1 cellular context compared by ENCODE assay signal in the genomic region with DNA sequence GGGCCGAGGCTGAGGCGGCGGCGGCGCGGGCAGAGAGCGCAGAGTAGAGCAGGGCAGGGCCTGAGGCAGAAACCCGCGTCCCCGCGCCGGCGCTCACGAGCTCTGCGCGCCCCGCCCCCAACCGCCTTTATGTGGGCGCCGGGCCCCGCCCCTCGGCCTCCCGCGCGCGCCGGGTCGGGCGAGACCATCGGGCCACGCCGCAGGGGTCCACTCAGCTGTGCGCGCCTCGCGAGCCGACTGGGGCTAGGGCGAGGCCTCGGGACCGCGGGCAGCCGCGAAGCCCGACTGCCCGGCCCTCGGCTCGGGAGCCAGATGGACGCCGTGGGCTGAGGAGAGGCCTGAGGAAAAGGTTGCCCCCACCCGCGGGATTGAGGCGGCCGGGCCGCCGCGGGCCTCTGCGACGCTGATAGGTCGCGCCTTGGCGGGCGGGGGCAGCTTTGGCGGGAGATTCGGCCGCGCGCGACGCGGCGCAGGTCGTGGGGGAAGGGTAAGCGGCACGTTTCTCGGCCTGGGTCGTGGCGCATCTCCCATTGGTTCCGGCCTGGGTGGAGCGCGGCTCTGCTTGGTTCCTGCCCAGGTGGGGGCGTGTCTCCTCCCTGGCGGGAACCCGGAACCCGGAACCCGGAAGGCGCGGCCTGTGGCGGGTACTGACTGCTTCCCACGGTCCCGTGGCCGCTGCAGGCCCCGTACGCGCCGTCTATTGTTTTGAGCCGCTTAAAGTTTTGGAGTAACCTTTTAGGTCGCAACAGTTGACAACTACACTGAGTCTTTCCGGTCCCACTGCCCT.
TF ChIP-seq lines count a peak whose summit lies in the region.

A gene (minus strand): TSS at position 104 of the 787 bp plus-strand sequence. CDS start 131 bp downstream, outside the sequence.

TF ChIP-seq in A549, 52 proteins besides CTCF, POLR2A, EP300 and RAD21 (continued from another document):
- TF ChIP-seq, protein P1, sequence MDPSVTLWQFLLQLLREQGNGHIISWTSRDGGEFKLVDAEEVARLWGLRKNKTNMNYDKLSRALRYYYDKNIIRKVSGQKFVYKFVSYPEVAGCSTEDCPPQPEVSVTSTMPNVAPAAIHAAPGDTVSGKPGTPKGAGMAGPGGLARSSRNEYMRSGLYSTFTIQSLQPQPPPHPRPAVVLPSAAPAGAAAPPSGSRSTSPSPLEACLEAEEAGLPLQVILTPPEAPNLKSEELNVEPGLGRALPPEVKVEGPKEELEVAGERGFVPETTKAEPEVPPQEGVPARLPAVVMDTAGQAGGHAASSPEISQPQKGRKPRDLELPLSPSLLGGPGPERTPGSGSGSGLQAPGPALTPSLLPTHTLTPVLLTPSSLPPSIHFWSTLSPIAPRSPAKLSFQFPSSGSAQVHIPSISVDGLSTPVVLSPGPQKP (IDR thresholded peaks at IDR 0.05; ENCODE audit: low read depth, low read length): no peak
- TF ChIP-seq HDAC2 (IDR thresholded peaks at IDR 0.05): no peak
- TF ChIP-seq, protein P2, sequence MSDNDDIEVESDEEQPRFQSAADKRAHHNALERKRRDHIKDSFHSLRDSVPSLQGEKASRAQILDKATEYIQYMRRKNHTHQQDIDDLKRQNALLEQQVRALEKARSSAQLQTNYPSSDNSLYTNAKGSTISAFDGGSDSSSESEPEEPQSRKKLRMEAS (IDR thresholded peaks at IDR 0.05): peak; percentile 97
- TF ChIP-seq HOXA7 (CRISPR knock-in tag; IDR thresholded peaks at IDR 0.05): no peak
- no peak for TF ChIP-seq KDM5A (IDR thresholded peaks at IDR 0.05)
- no peak for TF ChIP-seq TP53 (CRISPR knock-in tag; IDR thresholded peaks at IDR 0.05)
- TF ChIP-seq HEYL (CRISPR knock-in tag; IDR thresholded peaks at IDR 0.05): no peak
- no peak for TF ChIP-seq ZFP36 (IDR thresholded peaks at IDR 0.05; ENCODE audit: borderline replicate concordance, partially characterized antibody)
- TF ChIP-seq CBX8 (IDR thresholded peaks at IDR 0.05): no peak
- TF ChIP-seq, protein P3, sequence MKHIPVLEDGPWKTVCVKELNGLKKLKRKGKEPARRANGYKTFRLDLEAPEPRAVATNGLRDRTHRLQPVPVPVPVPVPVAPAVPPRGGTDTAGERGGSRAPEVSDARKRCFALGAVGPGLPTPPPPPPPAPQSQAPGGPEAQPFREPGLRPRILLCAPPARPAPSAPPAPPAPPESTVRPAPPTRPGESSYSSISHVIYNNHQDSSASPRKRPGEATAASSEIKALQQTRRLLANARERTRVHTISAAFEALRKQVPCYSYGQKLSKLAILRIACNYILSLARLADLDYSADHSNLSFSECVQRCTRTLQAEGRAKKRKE (CRISPR knock-in tag; IDR thresholded peaks at IDR 0.05; ENCODE audit: low read depth): no peak
- TF ChIP-seq EHMT2 (IDR thresholded peaks at IDR 0.05; ENCODE audit: low read depth): no peak
- no peak for TF ChIP-seq ESRRA (IDR thresholded peaks at IDR 0.05; ENCODE audit: borderline replicate concordance, low read length)
- TF ChIP-seq SMC3 (IDR thresholded peaks at IDR 0.05): no peak
- TF ChIP-seq ZSCAN20 (CRISPR knock-in tag; IDR thresholded peaks at IDR 0.05): no peak
- peak; percentile 42 for TF ChIP-seq CHD2 (IDR thresholded peaks at IDR 0.05; ENCODE audit: low read length, partially characterized antibody)
- no peak for TF ChIP-seq HOXB13 (CRISPR knock-in tag; IDR thresholded peaks at IDR 0.05; ENCODE audit: low read depth)
- 0 out of 2 replicates have a peak, but pooled peaks have one; percentile 78 for TF ChIP-seq MAZ (IDR thresholded peaks at IDR 0.05; ENCODE audit: borderline replicate concordance, low read depth, low read length)
- TF ChIP-seq, protein P4, sequence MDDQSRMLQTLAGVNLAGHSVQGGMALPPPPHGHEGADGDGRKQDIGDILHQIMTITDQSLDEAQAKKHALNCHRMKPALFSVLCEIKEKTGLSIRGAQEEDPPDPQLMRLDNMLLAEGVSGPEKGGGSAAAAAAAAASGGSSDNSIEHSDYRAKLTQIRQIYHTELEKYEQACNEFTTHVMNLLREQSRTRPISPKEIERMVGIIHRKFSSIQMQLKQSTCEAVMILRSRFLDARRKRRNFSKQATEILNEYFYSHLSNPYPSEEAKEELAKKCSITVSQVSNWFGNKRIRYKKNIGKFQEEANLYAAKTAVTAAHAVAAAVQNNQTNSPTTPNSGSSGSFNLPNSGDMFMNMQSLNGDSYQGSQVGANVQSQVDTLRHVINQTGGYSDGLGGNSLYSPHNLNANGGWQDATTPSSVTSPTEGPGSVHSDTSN (IDR thresholded peaks at IDR 0.05): no peak
- TF ChIP-seq ZC3H11A (IDR thresholded peaks at IDR 0.05): no peak
- TF ChIP-seq, protein P5, sequence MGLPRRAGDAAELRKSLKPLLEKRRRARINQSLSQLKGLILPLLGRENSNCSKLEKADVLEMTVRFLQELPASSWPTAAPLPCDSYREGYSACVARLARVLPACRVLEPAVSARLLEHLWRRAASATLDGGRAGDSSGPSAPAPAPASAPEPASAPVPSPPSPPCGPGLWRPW (IDR thresholded peaks at IDR 0.05): no peak
- no peak for TF ChIP-seq NFE2L2 (conservative IDR thresholded peaks at IDR 0.05; ENCODE audit: low read length)
- TF ChIP-seq CBX2 (IDR thresholded peaks at IDR 0.05; ENCODE audit: borderline replicate concordance, low read depth): no peak
- TF ChIP-seq, protein P6, sequence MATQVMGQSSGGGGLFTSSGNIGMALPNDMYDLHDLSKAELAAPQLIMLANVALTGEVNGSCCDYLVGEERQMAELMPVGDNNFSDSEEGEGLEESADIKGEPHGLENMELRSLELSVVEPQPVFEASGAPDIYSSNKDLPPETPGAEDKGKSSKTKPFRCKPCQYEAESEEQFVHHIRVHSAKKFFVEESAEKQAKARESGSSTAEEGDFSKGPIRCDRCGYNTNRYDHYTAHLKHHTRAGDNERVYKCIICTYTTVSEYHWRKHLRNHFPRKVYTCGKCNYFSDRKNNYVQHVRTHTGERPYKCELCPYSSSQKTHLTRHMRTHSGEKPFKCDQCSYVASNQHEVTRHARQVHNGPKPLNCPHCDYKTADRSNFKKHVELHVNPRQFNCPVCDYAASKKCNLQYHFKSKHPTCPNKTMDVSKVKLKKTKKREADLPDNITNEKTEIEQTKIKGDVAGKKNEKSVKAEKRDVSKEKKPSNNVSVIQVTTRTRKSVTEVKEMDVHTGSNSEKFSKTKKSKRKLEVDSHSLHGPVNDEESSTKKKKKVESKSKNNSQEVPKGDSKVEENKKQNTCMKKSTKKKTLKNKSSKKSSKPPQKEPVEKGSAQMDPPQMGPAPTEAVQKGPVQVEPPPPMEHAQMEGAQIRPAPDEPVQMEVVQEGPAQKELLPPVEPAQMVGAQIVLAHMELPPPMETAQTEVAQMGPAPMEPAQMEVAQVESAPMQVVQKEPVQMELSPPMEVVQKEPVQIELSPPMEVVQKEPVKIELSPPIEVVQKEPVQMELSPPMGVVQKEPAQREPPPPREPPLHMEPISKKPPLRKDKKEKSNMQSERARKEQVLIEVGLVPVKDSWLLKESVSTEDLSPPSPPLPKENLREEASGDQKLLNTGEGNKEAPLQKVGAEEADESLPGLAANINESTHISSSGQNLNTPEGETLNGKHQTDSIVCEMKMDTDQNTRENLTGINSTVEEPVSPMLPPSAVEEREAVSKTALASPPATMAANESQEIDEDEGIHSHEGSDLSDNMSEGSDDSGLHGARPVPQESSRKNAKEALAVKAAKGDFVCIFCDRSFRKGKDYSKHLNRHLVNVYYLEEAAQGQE (IDR thresholded peaks at IDR 0.05): no peak
- TF ChIP-seq, protein P7, sequence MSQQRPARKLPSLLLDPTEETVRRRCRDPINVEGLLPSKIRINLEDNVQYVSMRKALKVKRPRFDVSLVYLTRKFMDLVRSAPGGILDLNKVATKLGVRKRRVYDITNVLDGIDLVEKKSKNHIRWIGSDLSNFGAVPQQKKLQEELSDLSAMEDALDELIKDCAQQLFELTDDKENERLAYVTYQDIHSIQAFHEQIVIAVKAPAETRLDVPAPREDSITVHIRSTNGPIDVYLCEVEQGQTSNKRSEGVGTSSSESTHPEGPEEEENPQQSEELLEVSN (IDR thresholded peaks at IDR 0.05; ENCODE audit: borderline replicate concordance, low read depth): peak; percentile 99
- no peak for TF ChIP-seq ZNF302 (CRISPR knock-in tag; IDR thresholded peaks at IDR 0.05)
- TF ChIP-seq RARB (CRISPR knock-in tag; IDR thresholded peaks at IDR 0.05): no peak
- TF ChIP-seq, protein P8, sequence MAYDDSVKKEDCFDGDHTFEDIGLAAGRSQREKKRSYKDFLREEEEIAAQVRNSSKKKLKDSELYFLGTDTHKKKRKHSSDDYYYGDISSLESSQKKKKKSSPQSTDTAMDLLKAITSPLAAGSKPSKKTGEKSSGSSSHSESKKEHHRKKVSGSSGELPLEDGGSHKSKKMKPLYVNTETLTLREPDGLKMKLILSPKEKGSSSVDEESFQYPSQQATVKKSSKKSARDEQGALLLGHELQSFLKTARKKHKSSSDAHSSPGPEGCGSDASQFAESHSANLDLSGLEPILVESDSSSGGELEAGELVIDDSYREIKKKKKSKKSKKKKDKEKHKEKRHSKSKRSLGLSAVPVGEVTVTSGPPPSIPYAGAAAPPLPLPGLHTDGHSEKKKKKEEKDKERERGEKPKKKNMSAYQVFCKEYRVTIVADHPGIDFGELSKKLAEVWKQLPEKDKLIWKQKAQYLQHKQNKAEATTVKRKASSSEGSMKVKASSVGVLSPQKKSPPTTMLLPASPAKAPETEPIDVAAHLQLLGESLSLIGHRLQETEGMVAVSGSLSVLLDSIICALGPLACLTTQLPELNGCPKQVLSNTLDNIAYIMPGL (CRISPR knock-in tag; IDR thresholded peaks at IDR 0.05; ENCODE audit: borderline replicate concordance): no peak; the same call in 1 of the 2 replicates
- TF ChIP-seq MYC (IDR thresholded peaks at IDR 0.05; ENCODE audit: borderline replicate concordance, low read length): peak; percentile 93
